Comparison of ENCODE assay signal across 10 cellular contexts in genomic region chr7:27170936-27171635, GRCh38. TPM values are rescaled to one million over a fixed set of nuclear protein-coding genes. Genes with fewer than 3 reads are reported as not detected.
A peak's percentile ranks its signal among the peaks of the same experiment; 100 is the strongest.
DNase-seq lines count a peak whose midpoint lies in the region; ATAC-seq lines count a peak whose summit lies in the region.
"Had no signal": no experiment of that assay in that cellular context is flagged by ENCODE, and none has a peak within 500 bp of the region (broad histone marks: within the 10 kb centered on the region; RNA-seq: fewer than 3 reads in every experiment).

No MANE protein-coding gene starts in this region.

- peaks cover 8% of the 10 kb centered on the region for H3K4me1 ChIP-seq in SJCRH30

- POLR2A ChIA-PET in naive thymus-derived CD8-positive, alpha-beta T cell (lab: Charles Lee), result interaction anchor here (0.6 to 2.8 kb wide), 3 partner anchors 14 to 23 kb away, joined by 3 to 18 read pairs (median 3); partner anchors contain the start of gene HOXA11

- no peak overlapping the region for H3K27ac ChIP-seq in SJCRH30

- ATAC-seq in activated naive CD8-positive, alpha-beta T cell treated with anti-CD3 and anti-CD28 coated beads, Interleukin-2, amount 50 U/mL, for 24 hours, result no peak
- ATAC-seq in naive thymus-derived CD8-positive, alpha-beta T cell, result no peak
- no peak for ATAC-seq in HG03571 (IDR thresholded peaks at IDR 0.05; ENCODE audit: unreplicated experiment)
- ATAC-seq in HG02571 (IDR thresholded peaks at IDR 0.05; ENCODE audit: unreplicated experiment), result no peak
- ATAC-seq in GM18520 (IDR thresholded peaks at IDR 0.05; ENCODE audit: unreplicated experiment), result no peak
- ATAC-seq: activated T-helper 17 cell treated with anti-CD3 and anti-CD28 coated beads, Interleukin-2, amount 50 U/mL, for 72 hours; heart left ventricle had no signal

- H3K36me3 Mint-ChIP-seq in activated naive CD8-positive, alpha-beta T cell treated with anti-CD3 and anti-CD28 coated beads, Interleukin-2, amount 50 U/mL, for 24 hours (ENCODE audit: low read depth), result no peaks in the 10 kb centered on the region
- peaks cover 0 to 7% (median 4%) of the 10 kb centered on the region in 3 donors for H3K36me3 Mint-ChIP-seq in naive thymus-derived CD8-positive, alpha-beta T cell

- peaks cover 18% of the 10 kb centered on the region for H3K4me1 Mint-ChIP-seq in activated naive CD8-positive, alpha-beta T cell treated with anti-CD3 and anti-CD28 coated beads, Interleukin-2, amount 50 U/mL, for 24 hours
- peaks cover 19 to 55% (median 39%) of the 10 kb centered on the region in 4 donors for H3K4me1 Mint-ChIP-seq in naive thymus-derived CD8-positive, alpha-beta T cell

- H3K36me3 ChIP-seq in SJCRH30, result peaks cover 5% of the 10 kb centered on the region; the same call in 1 of the 2 replicates
- H3K36me3 ChIP-seq: heart left ventricle had no signal

- no peaks in the 10 kb centered on the region for H3K9me3 Mint-ChIP-seq in activated naive CD8-positive, alpha-beta T cell treated with anti-CD3 and anti-CD28 coated beads, Interleukin-2, amount 50 U/mL, for 24 hours
- peaks cover 0 to 5% (median 0%) of the 10 kb centered on the region in 9 donors for H3K9me3 Mint-ChIP-seq in naive thymus-derived CD8-positive, alpha-beta T cell
- H3K9me3 Mint-ChIP-seq: activated T-helper 17 cell treated with anti-CD3 and anti-CD28 coated beads, Interleukin-2, amount 50 U/mL, for 72 hours had no signal

- H3K27me3 Mint-ChIP-seq in activated naive CD8-positive, alpha-beta T cell treated with anti-CD3 and anti-CD28 coated beads, Interleukin-2, amount 50 U/mL, for 24 hours, result peaks cover 77% of the 10 kb centered on the region
- H3K27me3 Mint-ChIP-seq in naive thymus-derived CD8-positive, alpha-beta T cell, result peaks cover 34 to 83% (median 60%) of the 10 kb centered on the region in 5 donors

- H3K27me3 ChIP-seq in SJCRH30, result no peaks in the 10 kb centered on the region

- peak overlapping the region; percentile 15 for H3K4me3 Mint-ChIP-seq in activated naive CD8-positive, alpha-beta T cell treated with anti-CD3 and anti-CD28 coated beads, Interleukin-2, amount 50 U/mL, for 24 hours
- H3K4me3 Mint-ChIP-seq in naive thymus-derived CD8-positive, alpha-beta T cell, result peak overlapping the region in 7 of 10 donors; percentile 8 to 75 (median 39)

- H3K4me3 ChIP-seq in SJCRH30, result no peak overlapping the region

- H3K27ac Mint-ChIP-seq in activated naive CD8-positive, alpha-beta T cell treated with anti-CD3 and anti-CD28 coated beads, Interleukin-2, amount 50 U/mL, for 24 hours, result peak overlapping the region; percentile 23
- H3K27ac Mint-ChIP-seq in naive thymus-derived CD8-positive, alpha-beta T cell, result peak overlapping the region in 2 of 10 donors; percentile 21 to 29
- H3K27ac Mint-ChIP-seq: activated T-helper 17 cell treated with anti-CD3 and anti-CD28 coated beads, Interleukin-2, amount 50 U/mL, for 72 hours had no signal

- peak; percentile 27 for DNase-seq in AG20443 (ENCODE audit: low spot score)
- DNase-seq in GM04504 (ENCODE audit: low read depth), result peak; percentile 26
- DNase-seq in activated naive CD8-positive, alpha-beta T cell treated with anti-CD3 and anti-CD28 coated beads, Interleukin-2, amount 50 U/mL, for 24 hours, result no peak
- peak in 1 of 10 donors; percentile 9 for DNase-seq in naive thymus-derived CD8-positive, alpha-beta T cell
- DNase-seq in SJCRH30, result no peak

- H3K9me3 ChIP-seq in SJCRH30 (replicated peaks), result no peaks in the 10 kb centered on the region
- H3K9me3 ChIP-seq: heart left ventricle had no signal

RNA-seq across cellular contexts. Expression of gene HOXA10, which starts 3.0 kb away (rescaled TPM):
- not detected for total RNA-seq in naive thymus-derived CD8-positive, alpha-beta T cell
- polyA plus RNA-seq in naive thymus-derived CD8-positive, alpha-beta T cell, result under 1 TPM in 1 of 3 donors, not detected in 2; 0.19 TPM
- total RNA-seq in SJCRH30 (2014; rRNA removed; shearing (Covaris generic)), result 16.2 and 17.2 TPM in 2 replicates
- total RNA-seq: activated T-helper 17 cell treated with anti-CD3 and anti-CD28 coated beads, Interleukin-2, amount 50 U/mL, for 72 hours had no signal

RNA-seq across cellular contexts. Expression of gene HOXA9, which starts 5.7 kb away (rescaled TPM):
- not detected for total RNA-seq in naive thymus-derived CD8-positive, alpha-beta T cell
- under 1 TPM in 1 of 3 donors, not detected in 2; 0.16 TPM for polyA plus RNA-seq in naive thymus-derived CD8-positive, alpha-beta T cell
- 0.10 and 0.30 TPM in 2 replicates for total RNA-seq in SJCRH30 (2014; rRNA removed; shearing (Covaris generic))
- total RNA-seq: activated T-helper 17 cell treated with anti-CD3 and anti-CD28 coated beads, Interleukin-2, amount 50 U/mL, for 72 hours had no signal
- polyA plus RNA-seq: heart left ventricle had no signal

RNA-seq across cellular contexts. Expression of gene HOXA11, which starts 13.9 kb away (rescaled TPM):
- total RNA-seq in naive thymus-derived CD8-positive, alpha-beta T cell, result not detected
- not detected for polyA plus RNA-seq in naive thymus-derived CD8-positive, alpha-beta T cell
- total RNA-seq in SJCRH30 (2014; rRNA removed; shearing (Covaris generic)), result 5.0 and 5.8 TPM in 2 replicates
- total RNA-seq: activated T-helper 17 cell treated with anti-CD3 and anti-CD28 coated beads, Interleukin-2, amount 50 U/mL, for 72 hours; heart left ventricle had no signal
- polyA plus RNA-seq: heart left ventricle had no signal

RNA-seq across cellular contexts. Expression of gene HOXA7, which starts 14.6 kb away (rescaled TPM):
- total RNA-seq in naive thymus-derived CD8-positive, alpha-beta T cell, result not detected
- not detected for polyA plus RNA-seq in naive thymus-derived CD8-positive, alpha-beta T cell
- total RNA-seq in SJCRH30 (2014; rRNA removed; shearing (Covaris generic)), result 38.6 and 40.4 TPM in 2 replicates
- total RNA-seq: activated T-helper 17 cell treated with anti-CD3 and anti-CD28 coated beads, Interleukin-2, amount 50 U/mL, for 72 hours had no signal
- polyA plus RNA-seq: heart left ventricle had no signal

RNA-seq across cellular contexts. Expression of gene HOXA3, which starts 18.7 kb away (rescaled TPM):
- not detected for total RNA-seq in naive thymus-derived CD8-positive, alpha-beta T cell
- not detected for polyA plus RNA-seq in naive thymus-derived CD8-positive, alpha-beta T cell
- 12.0 and 12.2 TPM in 2 replicates for total RNA-seq in SJCRH30 (2014; rRNA removed; shearing (Covaris generic))
- total RNA-seq: activated T-helper 17 cell treated with anti-CD3 and anti-CD28 coated beads, Interleukin-2, amount 50 U/mL, for 72 hours had no signal

Comparison
In these comparisons a context has a peak if more than half of its experiments do, and no peak if none do; other contexts are left out.
1. DNase-seq: peak in AG20443 (single experiment) and GM04504 (single experiment); none in activated naive CD8-positive, alpha-beta T cell treated with anti-CD3 and anti-CD28 coated beads, Interleukin-2, amount 50 U/mL, for 24 hours (single experiment) and SJCRH30 (0 of 2).
2. RNA of gene HOXA10, which starts 3.0 kb away (total RNA-seq): 16.2 to 17.2 TPM in SJCRH30; not detected in naive thymus-derived CD8-positive, alpha-beta T cell; every median in the first group is over 10 times any median in the second.